ENCODE assay signal across 9 cellular contexts in genomic region chr1:221335161-221336101, GRCh38.
DNase-seq lines count a peak whose midpoint lies in the region; ATAC-seq and TF ChIP-seq lines count a peak whose summit lies in the region.
"Had no signal": no experiment of that assay in that cellular context is flagged by ENCODE, and none has a peak within 500 bp of the region (broad histone marks: within the 10 kb centered on the region; RNA-seq: fewer than 3 reads in every experiment).

No MANE protein-coding gene starts in this region.

- no peaks in the 10 kb centered on the region for H3K79me2 ChIP-seq in Loucy (ENCODE audit: insufficient read depth, low read length)

- peak; percentile 61 for ATAC-seq in left lung

- H3K4me2 ChIP-seq in Loucy (ENCODE audit: low read depth, low read length, poor library complexity, severe bottlenecking): peak overlapping the region; percentile 41

- H3K36me3 ChIP-seq in Loucy (ENCODE audit: insufficient read depth, low read length): no peaks in the 10 kb centered on the region
- no peaks in the 10 kb centered on the region for H3K36me3 ChIP-seq in brain microvascular endothelial cell (replicated peaks)
- H3K36me3 ChIP-seq in left lung: no peaks in the 10 kb centered on the region
- H3K36me3 ChIP-seq in transverse colon: no peaks in the 10 kb centered on the region
- H3K36me3 ChIP-seq: ovary had no signal

- TF ChIP-seq POLR2A in transverse colon (IDR thresholded peaks at IDR 0.05): no peak

- no peaks in the 10 kb centered on the region for H3F3A ChIP-seq in Loucy (ENCODE audit: low read depth)

- H3K9ac ChIP-seq in Loucy (ENCODE audit: low read depth, low read length, poor library complexity, severe bottlenecking): no peak overlapping the region

- H3K4me1 ChIP-seq in Loucy (ENCODE audit: insufficient read depth, low read length, poor library complexity, severe bottlenecking) (peaks cover 16% of the 10 kb centered on the region), left lung (peaks cover 14 to 18% of the 10 kb centered on the region in 2 donors), transverse colon (peaks cover 0 to 14% (median 5%) of the 10 kb centered on the region in 4 donors)

- H2AFZ ChIP-seq in Loucy (ENCODE audit: low read length): no peak overlapping the region

- no peaks in the 10 kb centered on the region; the same call in 1 of the 2 replicates for H3K9me3 ChIP-seq in Loucy (ENCODE audit: insufficient read depth, low read depth, low read length)
- peaks cover 0 to 17% of the 10 kb centered on the region in 2 donors for H3K9me3 ChIP-seq in left lung
- H3K9me3 ChIP-seq in transverse colon: peaks cover 5 to 7% of the 10 kb centered on the region in 2 donors
- H3K9me3 ChIP-seq: ovary had no signal

- H3K4me3 ChIP-seq in Loucy (ENCODE audit: low read length, poor library complexity, severe bottlenecking) (peak overlapping the region; percentile 28), brain microvascular endothelial cell (ENCODE audit: low read depth, low read length) (no peak overlapping the region), left lung (no peak overlapping the region), transverse colon (no peak overlapping the region)
- H3K4me3 ChIP-seq: ovary had no signal

- TF ChIP-seq CTCF in Loucy (conservative IDR thresholded peaks at IDR 0.05; ENCODE audit: low read length) (no peak), brain microvascular endothelial cell (IDR thresholded peaks at IDR 0.05; ENCODE audit: low read depth, low read length, missing control alignments) (no peak), left lung (IDR thresholded peaks at IDR 0.05) (no peak), transverse colon (IDR thresholded peaks at IDR 0.05) (no peak)

- in situ Hi-C loops in brain microvascular endothelial cell (cut with HindIII; ENCODE audit: low pct_ligation_motif_present, low sequenced_read_pairs): no loop called here
- in situ Hi-C loops in transverse colon (cut with MboI; ENCODE audit: low pct_ligation_motif_present in 1 of 4, low pct_unique_long_range_greater_than_20kb in 1 of 4, low sequenced_read_pairs in 3 of 4): no loop called here

- no peaks in the 10 kb centered on the region for H4K20me1 ChIP-seq in Loucy (ENCODE audit: insufficient read depth, low read length, poor library complexity, severe bottlenecking)

- DNase-seq in brain microvascular endothelial cell: peak; percentile 25
- DNase-seq in left lung: peak in 1 of 2 donors; percentile 37
- DNase-seq in transverse colon: peak; percentile 10
- no peak for DNase-seq in epidermal melanocyte (ENCODE audit: insufficient read length, low spot score)
- no peak for DNase-seq in SKM-1 (lab: John Stamatoyannopoulos, UW; ENCODE audit: unreplicated experiment)
- DNase-seq in SK-N-DZ (ENCODE audit: low spot score): no peak
- no peak for DNase-seq in NCI-H2196 (lab: John Stamatoyannopoulos, UW; ENCODE audit: unreplicated experiment)

- H3K27me3 ChIP-seq in Loucy (ENCODE audit: insufficient read depth, low read length, poor library complexity, severe bottlenecking) (no peaks in the 10 kb centered on the region), brain microvascular endothelial cell (replicated peaks) (no peaks in the 10 kb centered on the region), left lung (no peaks in the 10 kb centered on the region), transverse colon (no peaks in the 10 kb centered on the region)
- H3K27me3 ChIP-seq: ovary had no signal

- no peak for TF ChIP-seq EP300 in transverse colon (IDR thresholded peaks at IDR 0.05; ENCODE audit: low read depth)

- intact Hi-C loops in left lung (cut with DNase I) (no loop called here), transverse colon (cut with DNase I; ENCODE audit: low total_unique reads) (no loop called here)

- WGBS in transverse colon (ENCODE audit: low coverage in 1 of 2), 2 donors: 28 to 32% methylated on average over 2 to 5 of the region's 5 CpGs

- H3K27ac ChIP-seq in brain microvascular endothelial cell: peak overlapping the region; percentile 29
- peak overlapping the region; percentile 55 to 76 for H3K27ac ChIP-seq in left lung
- peak overlapping the region; percentile 65 to 80 (median 74) for H3K27ac ChIP-seq in transverse colon
- H3K27ac ChIP-seq: ovary had no signal

- no peaks in the 10 kb centered on the region for H3K9me2 ChIP-seq in Loucy (replicated peaks; ENCODE audit: low read depth, low read length)

Comparison
In these comparisons a context has a peak if more than half of its experiments do, and no peak if none do; other contexts are left out.
1. DNase-seq: peak in brain microvascular endothelial cell (single experiment) and transverse colon (single experiment); none in epidermal melanocyte (single experiment), SKM-1 (single experiment), SK-N-DZ (single experiment) and NCI-H2196 (single experiment).
2. Peak in every context shown above with its lines, with median percentiles within 50 percentile points of each other: H3K27ac ChIP-seq.